ENCODE assay signal across 32 cellular contexts in the genomic region with DNA sequence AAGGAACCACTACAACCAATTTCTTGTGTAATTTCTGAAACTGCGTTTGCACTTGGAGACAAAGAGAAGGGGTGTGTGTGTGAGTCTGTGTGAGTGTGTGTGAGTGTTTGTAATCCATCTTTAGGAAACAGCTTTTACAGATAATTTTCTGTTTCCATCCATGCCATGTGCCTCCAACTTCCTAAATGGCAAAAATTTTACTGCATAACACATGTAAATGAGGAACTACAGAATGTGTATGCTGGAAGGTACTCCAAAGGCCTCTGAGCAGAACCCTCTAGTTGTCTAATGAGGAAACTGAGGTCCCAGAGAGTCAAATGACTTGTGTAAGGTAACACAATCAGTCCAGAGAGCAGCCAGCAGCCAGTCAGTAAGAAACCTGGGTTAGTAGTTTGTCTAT. TPM values are rescaled to one million over a fixed set of nuclear protein-coding genes. Genes with fewer than 3 reads are reported as not detected.
"Had no signal": no experiment of that assay in that cellular context is flagged by ENCODE, and none has a peak within 500 bp of the region (broad histone marks: within the 10 kb centered on the region; RNA-seq: fewer than 3 reads in every experiment).

No MANE protein-coding gene starts in this region.

- H3K4me3 Mint-ChIP-seq: activated CD4-positive, alpha-beta memory T cell treated with anti-CD3 and anti-CD28 coated beads for 36 hours; activated T-cell treated with anti-CD3 and anti-CD28 coated beads, Interleukin-2, amount 50 U/mL, for 4 hours; activated T-helper 17 cell treated with anti-CD3 and anti-CD28 coated beads, Interleukin-2, amount 50 U/mL, for 72 hours; dendritic cell treated with granulocyte-macrophage colony-stimulating factor and Interleukin-4, amounts not matched to agents 40 ng/mL and 50 ng/mL, for 4 days; immature natural killer cell; mesothelial cell of epicardium; naive thymus-derived CD8-positive, alpha-beta T cell; neural progenitor cell; stimulated activated effector memory CD8-positive, alpha-beta T cell treated with anti-CD3 and anti-CD28 coated beads, Interleukin-12 subunit alpha, Interleukin-12 subunit beta, amount 100 ng/mL, for 72 hours; stimulated activated naive CD8-positive, alpha-beta T cell treated with anti-CD3 and anti-CD28 coated beads, Interleukin-15, Interleukin-2, amounts not matched to agents 100 ng/mL and 50 ng/mL, for 24 hours; T-helper 1 cell treated with Interleukin-12 subunit alpha and Interleukin-12 subunit beta and Interleukin-4 antibody, amounts not matched to agents 30 μg/mL and 1 μg/mL, for 36 hours; type B pancreatic cell had no signal

- H3K27ac ChIP-seq: neural progenitor cell, right lobe of liver, VCaP had no signal

- H3K36me3 ChIP-seq: breast epithelium, neural progenitor cell, right lobe of liver had no signal

- H3K36me3 Mint-ChIP-seq: activated CD4-positive, alpha-beta memory T cell treated with anti-CD3 and anti-CD28 coated beads for 36 hours; immature natural killer cell; mesothelial cell of epicardium; naive thymus-derived CD8-positive, alpha-beta T cell; neural progenitor cell; stimulated activated effector memory CD8-positive, alpha-beta T cell treated with anti-CD3 and anti-CD28 coated beads, Interleukin-12 subunit alpha, Interleukin-12 subunit beta, amount 100 ng/mL, for 72 hours; type B pancreatic cell had no signal

- H3K27me3 ChIP-seq: breast epithelium, neural progenitor cell, right lobe of liver had no signal

- H3K4me1 Mint-ChIP-seq: activated T-helper 17 cell treated with anti-CD3 and anti-CD28 coated beads, Interleukin-2, amount 50 U/mL, for 72 hours; immature natural killer cell; mesothelial cell of epicardium; naive thymus-derived CD8-positive, alpha-beta T cell; neural progenitor cell; stimulated activated effector memory CD8-positive, alpha-beta T cell treated with anti-CD3 and anti-CD28 coated beads, Interleukin-12 subunit alpha, Interleukin-12 subunit beta, amount 100 ng/mL, for 72 hours had no signal

- H3K9me3 Mint-ChIP-seq: activated CD4-positive, alpha-beta memory T cell treated with anti-CD3 and anti-CD28 coated beads for 36 hours; activated T-cell treated with anti-CD3 and anti-CD28 coated beads, Interleukin-2, amount 50 U/mL, for 4 hours; activated T-helper 17 cell treated with anti-CD3 and anti-CD28 coated beads, Interleukin-2, amount 50 U/mL, for 72 hours; dendritic cell treated with granulocyte-macrophage colony-stimulating factor and Interleukin-4, amounts not matched to agents 40 ng/mL and 50 ng/mL, for 4 days; immature natural killer cell; mesothelial cell of epicardium; neural progenitor cell; stimulated activated effector memory CD8-positive, alpha-beta T cell treated with anti-CD3 and anti-CD28 coated beads, Interleukin-12 subunit alpha, Interleukin-12 subunit beta, amount 100 ng/mL, for 72 hours; stimulated activated naive CD8-positive, alpha-beta T cell treated with anti-CD3 and anti-CD28 coated beads, Interleukin-15, Interleukin-2, amounts not matched to agents 100 ng/mL and 50 ng/mL, for 24 hours; T-helper 1 cell treated with Interleukin-12 subunit alpha and Interleukin-12 subunit beta and Interleukin-4 antibody, amounts not matched to agents 30 μg/mL and 1 μg/mL, for 36 hours; type B pancreatic cell had no signal

- H3K4me3 ChIP-seq: breast epithelium, neural progenitor cell, right lobe of liver, skin epidermis had no signal

- H3K27me3 Mint-ChIP-seq: dendritic cell treated with granulocyte-macrophage colony-stimulating factor and Interleukin-4, amounts not matched to agents 40 ng/mL and 50 ng/mL, for 4 days had no signal

- H3K9me3 ChIP-seq: breast epithelium, right lobe of liver, SK-N-SH had no signal

- ATAC-seq: activated T-cell treated with anti-CD3 and anti-CD28 coated beads, Interleukin-2, amount 50 U/mL, for 4 hours; activated T-helper 17 cell treated with anti-CD3 and anti-CD28 coated beads, Interleukin-2, amount 50 U/mL, for 72 hours; left colon; naive thymus-derived CD8-positive, alpha-beta T cell; right lobe of liver; stimulated activated effector memory CD8-positive, alpha-beta T cell treated with anti-CD3 and anti-CD28 coated beads, Interleukin-12 subunit alpha, Interleukin-12 subunit beta, amount 100 ng/mL, for 72 hours had no signal

- DNase-seq: activated CD4-positive, alpha-beta memory T cell treated with anti-CD3 and anti-CD28 coated beads for 36 hours; activated CD4-positive, alpha-beta T cell treated with anti-CD3 and anti-CD28 coated beads for 48 hours; activated gamma-delta T cell treated with Interleukin-2 at 50 U/mL for 16 hours; activated naive CD4-positive, alpha-beta T cell treated with anti-CD3 and anti-CD28 coated beads, Interleukin-2, amount 50 U/mL, for 16 hours; activated T-cell treated with anti-CD3 and anti-CD28 coated beads, Interleukin-2, amount 50 U/mL, for 4 hours; amniotic stem cell; central memory CD4-positive, alpha-beta T cell; head of caudate nucleus; hypothalamus; immature natural killer cell; kidney; left colon; naive thymus-derived CD8-positive, alpha-beta T cell; posterior cingulate gyrus; right lobe of liver; SK-N-SH; stimulated activated CD4-positive, alpha-beta T cell treated with anti-CD3 and anti-CD28 coated beads, Interleukin-12 subunit alpha, Interleukin-12 subunit beta, amount 100 ng/mL, for 4 hours; stimulated activated CD4-positive, alpha-beta T cell treated with anti-CD3 and anti-CD28 coated beads, Interleukin-4, amount 100 ng/mL, for 24 hours; SW 1271; T-helper 9 cell had no signal

- H3K4me1 ChIP-seq: breast epithelium, neural progenitor cell, right lobe of liver had no signal

- H3K27ac Mint-ChIP-seq: activated CD4-positive, alpha-beta memory T cell treated with anti-CD3 and anti-CD28 coated beads for 36 hours; activated T-helper 17 cell treated with anti-CD3 and anti-CD28 coated beads, Interleukin-2, amount 50 U/mL, for 72 hours; dendritic cell treated with granulocyte-macrophage colony-stimulating factor and Interleukin-4, amounts not matched to agents 40 ng/mL and 50 ng/mL, for 4 days; immature natural killer cell; mesothelial cell of epicardium; naive thymus-derived CD8-positive, alpha-beta T cell; neural progenitor cell; stimulated activated effector memory CD8-positive, alpha-beta T cell treated with anti-CD3 and anti-CD28 coated beads, Interleukin-12 subunit alpha, Interleukin-12 subunit beta, amount 100 ng/mL, for 72 hours; stimulated activated naive CD8-positive, alpha-beta T cell treated with anti-CD3 and anti-CD28 coated beads, Interleukin-15, Interleukin-2, amounts not matched to agents 100 ng/mL and 50 ng/mL, for 24 hours; T-helper 1 cell treated with Interleukin-12 subunit alpha and Interleukin-12 subunit beta and Interleukin-4 antibody, amounts not matched to agents 30 μg/mL and 1 μg/mL, for 36 hours; type B pancreatic cell had no signal

RNA-seq across cellular contexts. Expression of a gene that starts 20.8 kb away (rescaled TPM):
- total RNA-seq: activated CD4-positive, alpha-beta memory T cell treated with anti-CD3 and anti-CD28 coated beads for 36 hours; activated CD8-positive, alpha-beta memory T cell treated with anti-CD3 and anti-CD28 coated beads for 36 hours; activated T-cell treated with anti-CD3 and anti-CD28 coated beads, Interleukin-2, amount 50 U/mL, for 4 hours; activated T-helper 17 cell treated with anti-CD3 and anti-CD28 coated beads, Interleukin-2, amount 50 U/mL, for 72 hours; naive thymus-derived CD8-positive, alpha-beta T cell had no signal
- polyA plus RNA-seq: SK-N-SH had no signal
